Comparison of ENCODE assay signal across 8 cellular contexts in genomic region chr4:44678094-44679023, GRCh38. TPM values are rescaled to one million over a fixed set of nuclear protein-coding genes. Genes with fewer than 3 reads are reported as not detected.
DNase-seq lines count a peak whose midpoint lies in the region; ATAC-seq lines count a peak whose summit lies in the region.

Gene GUF1, plus strand, starts transcription at chr4:44678420. Its CDS starts 203 bp downstream, at chr4:44678623.

- DNase-seq in COLO668 (lab: John Stamatoyannopoulos, UW; ENCODE audit: unreplicated experiment) (peak; percentile 92), HT1080 (ENCODE audit: low read depth) (peak; percentile 92), NOMO-1 treated with DMSO at 0.1 percent for 48 hours (lab: John Stamatoyannopoulos, UW; ENCODE audit: unreplicated experiment) (peak; percentile 85), medulla oblongata (ENCODE audit: extremely low spot score) (peak; percentile 96)
- DNase-seq in activated CD8-positive, alpha-beta memory T cell treated with anti-CD3 and anti-CD28 coated beads for 4 hours (ENCODE audit: low read depth in 2 of 2) = peak; percentile 71 to 84
- peak; percentile 82 to 90 (median 85) for DNase-seq in effector memory CD8-positive, alpha-beta T cell
- peak; percentile 78 for DNase-seq in stimulated activated CD8-positive, alpha-beta memory T cell treated with anti-CD3 and anti-CD28 coated beads, Interleukin-12 subunit alpha, Interleukin-12 subunit beta, amount 100 ng/mL, for 1 hour (ENCODE audit: low read depth)

- H3K36me3 Mint-ChIP-seq in effector memory CD8-positive, alpha-beta T cell (ENCODE audit: insufficient read depth) = peaks cover 20% of the 10 kb centered on the region

- no peaks in the 10 kb centered on the region for H3K27me3 Mint-ChIP-seq in effector memory CD8-positive, alpha-beta T cell

- peak within 1 kb of the TSS; percentile 98 to 99 for H3K27ac Mint-ChIP-seq in effector memory CD8-positive, alpha-beta T cell

- no peaks in the 10 kb centered on the region for H3K9me3 Mint-ChIP-seq in effector memory CD8-positive, alpha-beta T cell

- peak; percentile 95 for ATAC-seq in GM21360 (IDR thresholded peaks at IDR 0.05; ENCODE audit: unreplicated experiment)
- ATAC-seq in effector memory CD8-positive, alpha-beta T cell (replicated peaks) = peak; percentile 90

- H3K4me3 Mint-ChIP-seq in effector memory CD8-positive, alpha-beta T cell = peak within 1 kb of the TSS; percentile 91 to 94

- peaks cover 10 to 17% of the 10 kb centered on the region in 2 donors for H3K4me1 Mint-ChIP-seq in effector memory CD8-positive, alpha-beta T cell (ENCODE audit: low read depth in 2 of 2)

RNA-seq across cellular contexts. Expression of gene GUF1, which starts in this region (rescaled TPM):
- total RNA-seq in HT1080 (2014; rRNA removed; shearing (Covaris generic)) = 14.5 and 20.5 TPM in 2 replicates
- polyA plus RNA-seq in HT1080 (2015; cell fraction: cytosol; rRNA removed) = 21.5 and 26.5 TPM in 2 replicates
- polyA plus RNA-seq in HT1080 (2015; cell fraction: nucleus; rRNA removed) = 28.2 and 29.8 TPM in 2 replicates

Comparison
In these comparisons a context has a peak if more than half of its experiments do, and no peak if none do; other contexts are left out.
1. Peak in every context shown above with its lines: DNase-seq and ATAC-seq.